21 cellular contexts compared by ENCODE assay signal in genomic region chr2:241126771-241127202, GRCh38. TPM values are rescaled to one million over a fixed set of nuclear protein-coding genes. Genes with fewer than 3 reads are reported as not detected.
A peak's percentile ranks its signal among the peaks of the same experiment; 100 is the strongest.
DNase-seq lines count a peak whose midpoint lies in the region; ATAC-seq and TF ChIP-seq lines count a peak whose summit lies in the region.
"Had no signal": no experiment of that assay in that cellular context is flagged by ENCODE, and none has a peak within 500 bp of the region (broad histone marks: within the 10 kb centered on the region; RNA-seq: fewer than 3 reads in every experiment).

No MANE protein-coding gene starts in this region.

- no peaks in the 10 kb centered on the region for H3K27me3 ChIP-seq in right atrium auricular region
- no peaks in the 10 kb centered on the region for H3K27me3 ChIP-seq in lower lobe of right lung (ENCODE audit: low read depth)
- H3K27me3 ChIP-seq: esophagus muscularis mucosa had no signal

- no peak for TF ChIP-seq CTCF in right atrium auricular region (IDR thresholded peaks at IDR 0.05)
- TF ChIP-seq CTCF in lower lobe of right lung (IDR thresholded peaks at IDR 0.05): no peak

- H3K4me3 Mint-ChIP-seq in T-helper 17 cell: no peak overlapping the region
- H3K4me3 Mint-ChIP-seq: effector memory CD8-positive, alpha-beta T cell; GM23338; neural crest cell had no signal

- DNase-seq in cardiac septum (ENCODE audit: low spot score) (peak; percentile 39), right atrium auricular region (ENCODE audit: low spot score) (no peak), T-helper 17 cell (no peak), lower lobe of right lung (peak; percentile 30), NCI-H82 treated with DMSO at 0.1 percent for 48 hours (lab: John Stamatoyannopoulos, UW; ENCODE audit: unreplicated experiment) (no peak), NCI-H510A treated with DMSO at 0.1 percent for 48 hours (lab: John Stamatoyannopoulos, UW) (no peak), NOMO-1 (lab: John Stamatoyannopoulos, UW; ENCODE audit: unreplicated experiment in 2 of 2) (no peak)
- DNase-seq: activated CD4-positive, alpha-beta T cell treated with anti-CD3 and anti-CD28 coated beads for 1 hour; COR-L47; DMS79; effector memory CD8-positive, alpha-beta T cell; MM.1S; NCI-H2171 treated with DMSO at 0.1 percent for 48 hours; NCI-H526 treated with DMSO at 0.1 percent for 48 hours; Right ventricle myocardium superior; stimulated activated CD4-positive, alpha-beta T cell treated with anti-CD3 and anti-CD28 coated beads, Interleukin-2, amount 100 ng/mL, for 24 hours had no signal

- peak overlapping the region; percentile 100 for H3K27ac Mint-ChIP-seq in T-helper 17 cell
- H3K27ac Mint-ChIP-seq: GM23338 had no signal

- H3K36me3 Mint-ChIP-seq in T-helper 17 cell (ENCODE audit: low read depth): no peaks in the 10 kb centered on the region

- intact Hi-C loops in cardiac septum (cut with DNase I): no loop called here
- intact Hi-C loops in lower lobe of right lung (cut with DNase I): no loop called here

- H3K4me1 ChIP-seq in right atrium auricular region: no peaks in the 10 kb centered on the region
- no peaks in the 10 kb centered on the region for H3K4me1 ChIP-seq in lower lobe of right lung
- H3K4me1 ChIP-seq: esophagus muscularis mucosa had no signal

- H3K9me3 ChIP-seq in right atrium auricular region (no peaks in the 10 kb centered on the region), T-helper 17 cell (ENCODE audit: control insufficient read depth, low read length, poor library complexity, severe bottlenecking) (no peaks in the 10 kb centered on the region), lower lobe of right lung (no peaks in the 10 kb centered on the region)
- H3K9me3 ChIP-seq: esophagus muscularis mucosa, thoracic aorta had no signal

- H3K4me1 Mint-ChIP-seq in T-helper 17 cell: peaks cover 25% of the 10 kb centered on the region
- H3K4me1 Mint-ChIP-seq: GM23338, neural crest cell had no signal

- no peaks in the 10 kb centered on the region for H3K27me3 Mint-ChIP-seq in T-helper 17 cell
- H3K27me3 Mint-ChIP-seq: effector memory CD8-positive, alpha-beta T cell had no signal

- H3K27ac ChIP-seq in right atrium auricular region (no peak overlapping the region), lower lobe of right lung (no peak overlapping the region)
- H3K27ac ChIP-seq: esophagus muscularis mucosa, thoracic aorta had no signal

- H3K36me3 ChIP-seq in right atrium auricular region (no peaks in the 10 kb centered on the region), lower lobe of right lung (no peaks in the 10 kb centered on the region)
- H3K36me3 ChIP-seq: thoracic aorta had no signal

- ATAC-seq in T-helper 17 cell: no peak
- no peak for ATAC-seq in lower lobe of right lung
- ATAC-seq: GM23338, K562 had no signal

- no peak overlapping the region for H3K4me3 ChIP-seq in right atrium auricular region
- no peak overlapping the region for H3K4me3 ChIP-seq in lower lobe of right lung
- H3K4me3 ChIP-seq: esophagus muscularis mucosa, GM23338, K562, thoracic aorta had no signal

RNA-seq across cellular contexts. Expression of gene PASK, which starts 22.5 kb away (rescaled TPM):
- total RNA-seq in cardiac septum (2.2 TPM), right atrium auricular region (1 to 10 TPM in 1 of 2 donors, under 1 TPM in 1; 0.98 to 1.1 TPM), T-helper 17 cell (100 to 1,000 TPM; 108 to 163 TPM), lower lobe of right lung (10.8 TPM)

RNA-seq across cellular contexts. Expression of gene PPP1R7, which starts 23.5 kb away (rescaled TPM):
- total RNA-seq in cardiac septum: 77.7 TPM
- 10 to 100 TPM; 57.5 to 61.4 TPM for total RNA-seq in right atrium auricular region
- 10 to 100 TPM; 40.0 to 54.8 TPM for total RNA-seq in T-helper 17 cell
- 58.9 TPM for total RNA-seq in lower lobe of right lung

RNA-seq across cellular contexts. Expression of gene MTERF4, which starts 24.7 kb away (rescaled TPM):
- total RNA-seq in cardiac septum (21.0 TPM), right atrium auricular region (10 to 100 TPM; 20.6 to 25.3 TPM), T-helper 17 cell (10 to 100 TPM; 66.7 to 82.9 TPM), lower lobe of right lung (32.0 TPM)

Comparison
In these comparisons a context has a peak if more than half of its experiments do, and no peak if none do; other contexts are left out.
1. DNase-seq: peak in cardiac septum (single experiment) and lower lobe of right lung (single experiment); none in right atrium auricular region (single experiment), T-helper 17 cell (0 of 3), NCI-H82 treated with DMSO at 0.1 percent for 48 hours (single experiment), NCI-H510A treated with DMSO at 0.1 percent for 48 hours (single experiment) and NOMO-1 (0 of 2).